1 cellular context compared by ENCODE assay signal in genomic region chr17:32792207-32792606, GRCh38.
TF ChIP-seq lines count a peak whose summit lies in the region.

No MANE protein-coding gene starts in this region.

TF ChIP-seq in HepG2, 621 proteins besides CTCF, POLR2A, EP300 and RAD21 (continued from another document):
- TF ChIP-seq TRAFD1 (CRISPR knock-in tag; IDR thresholded peaks at IDR 0.05; ENCODE audit: borderline replicate concordance): no peak
- TF ChIP-seq FOXP1 (IDR thresholded peaks at IDR 0.05): no peak
- 0 out of 2 replicates have a peak, but pooled peaks have one; percentile 8 for TF ChIP-seq FOXP1 (CRISPR knock-in tag; IDR thresholded peaks at IDR 0.05)
- no peak for TF ChIP-seq GLI4 (CRISPR knock-in tag; IDR thresholded peaks at IDR 0.05; ENCODE audit: borderline replicate concordance)
- no peak for TF ChIP-seq ZNF563 (CRISPR knock-in tag; IDR thresholded peaks at IDR 0.05)
- TF ChIP-seq ZNF691 (CRISPR knock-in tag; IDR thresholded peaks at IDR 0.05; ENCODE audit: borderline replicate concordance, low read depth): no peak
- TF ChIP-seq PHF20 (CRISPR knock-in tag; IDR thresholded peaks at IDR 0.05): no peak
- peak; percentile 58 for TF ChIP-seq HNF4G (IDR thresholded peaks at IDR 0.05; ENCODE audit: borderline replicate concordance, low read depth, low read length)
- no peak for TF ChIP-seq HNF4G (CRISPR knock-in tag; IDR thresholded peaks at IDR 0.05; ENCODE audit: borderline replicate concordance, low read depth)
